In genomic region chr3:147730311-147730710, GRCh38 we compare ENCODE assay signal across 1 cellular context.
TF ChIP-seq lines count a peak whose summit lies in the region.

No MANE protein-coding gene starts in this region.

TF ChIP-seq in GM23338, 12 proteins besides CTCF, POLR2A, EP300 and RAD21 (continued from another document):
- no peak for TF ChIP-seq ZNF462 (CRISPR knock-in tag; IDR thresholded peaks at IDR 0.05)
- no peak for TF ChIP-seq REST (IDR thresholded peaks at IDR 0.05; ENCODE audit: unreplicated experiment)
- TF ChIP-seq ZNF331 (CRISPR knock-in tag; IDR thresholded peaks at IDR 0.05; ENCODE audit: low read depth), result no peak
- no peak for TF ChIP-seq EZH2 (IDR thresholded peaks at IDR 0.05; ENCODE audit: low read depth, unreplicated experiment)
